21 cellular contexts compared by ENCODE assay signal in genomic region chr9:38029923-38030638, GRCh38. TPM values are rescaled to one million over a fixed set of nuclear protein-coding genes. Genes with fewer than 3 reads are reported as not detected.
DNase-seq lines count a peak whose midpoint lies in the region; ATAC-seq and TF ChIP-seq lines count a peak whose summit lies in the region.
"Had no signal": no experiment of that assay in that cellular context is flagged by ENCODE, and none has a peak within 500 bp of the region (broad histone marks: within the 10 kb centered on the region; RNA-seq: fewer than 3 reads in every experiment).

No MANE protein-coding gene starts in this region.

- H3K27me3 Mint-ChIP-seq in mesothelial cell of epicardium (ENCODE audit: low read depth) (no peaks in the 10 kb centered on the region), Calu3 (ENCODE audit: unreplicated experiment) (no peaks in the 10 kb centered on the region)
- H3K27me3 Mint-ChIP-seq: activated CD4-positive, alpha-beta T cell treated with anti-CD3 and anti-CD28 coated beads, Interleukin-2, amount 10 ng/mL, durations not matched to agents 24 days and 14 days had no signal

- no peaks in the 10 kb centered on the region for H3K27me3 ChIP-seq in RWPE2 (ENCODE audit: insufficient read depth, poor library complexity, severe bottlenecking)
- no peaks in the 10 kb centered on the region for H3K27me3 ChIP-seq in H7 (ENCODE audit: control insufficient read depth, insufficient read depth, low read length)
- H3K27me3 ChIP-seq: esophagus muscularis mucosa, spleen had no signal

- H3K9me3 Mint-ChIP-seq in mesothelial cell of epicardium (no peaks in the 10 kb centered on the region), Calu3 (ENCODE audit: low read depth, unreplicated experiment) (no peaks in the 10 kb centered on the region)
- H3K9me3 Mint-ChIP-seq: activated CD4-positive, alpha-beta T cell treated with anti-CD3 and anti-CD28 coated beads, Interleukin-2, amount 10 ng/mL, durations not matched to agents 24 days and 14 days; GM23338 had no signal

- H3K4me1 Mint-ChIP-seq in mesothelial cell of epicardium (peaks cover 71% of the 10 kb centered on the region), Calu3 (ENCODE audit: low read depth, unreplicated experiment) (peaks cover 14% of the 10 kb centered on the region)

- TF ChIP-seq CTCF in HEK293 (tag by site-specific recombination; IDR thresholded peaks at IDR 0.05) (no peak), RWPE2 (IDR thresholded peaks at IDR 0.05; ENCODE audit: poor library complexity, severe bottlenecking) (no peak), mesothelial cell of epicardium (IDR thresholded peaks at IDR 0.05; ENCODE audit: unreplicated experiment) (no peak), Calu3 (IDR thresholded peaks at IDR 0.05; ENCODE audit: unreplicated experiment) (no peak)

- peak; percentile 14 for DNase-seq in DMS79 (lab: John Stamatoyannopoulos, UW)
- DNase-seq in RWPE2 (ENCODE audit: low spot score) = no peak
- DNase-seq in mesothelial cell of epicardium (ENCODE audit: low spot score in 2 of 2, unreplicated experiment in 2 of 2) = no peak
- DNase-seq in HEK293T (ENCODE audit: extremely low spot score) = no peak
- DNase-seq in Calu3 = no peak
- DNase-seq in DMS 273 (lab: John Stamatoyannopoulos, UW; ENCODE audit: unreplicated experiment) = no peak
- no peak for DNase-seq in H7
- DNase-seq: activated CD4-positive, alpha-beta T cell treated with anti-CD3 and anti-CD28 coated beads, Interleukin-2, amount 10 ng/mL, durations not matched to agents 24 days and 14 days; activated CD8-positive, alpha-beta memory T cell treated with anti-CD3 and anti-CD28 coated beads, Interleukin-2, amount 50 U/mL, for 4 hours; activated gamma-delta T cell; aorta; effector CD4-positive, alpha-beta T cell; left colon; NCI-H1105 treated with DMSO at 0.1 percent for 48 hours; NCI-H510A treated with DMSO at 0.1 percent for 48 hours; psoas muscle; spleen; stimulated activated CD4-positive, alpha-beta T cell treated with anti-CD3 and anti-CD28 coated beads, Interleukin-4, amount 100 ng/mL, for 4 hours had no signal

- BruUV-seq in Calu3 (replicated peaks; lab: Mats Ljungman, UMichigan) = no TSS peak

- H3K4me3 ChIP-seq in HEK293 (ENCODE audit: low read depth, low read length) = no peak overlapping the region
- no peak overlapping the region for H3K4me3 ChIP-seq in RWPE2 (ENCODE audit: severe bottlenecking)
- H3K4me3 ChIP-seq in H7 (ENCODE audit: insufficient read depth, low read depth, low read length) = no peak overlapping the region
- H3K4me3 ChIP-seq: esophagus muscularis mucosa, GM23338, psoas muscle, spleen had no signal

- H3K36me3 Mint-ChIP-seq in mesothelial cell of epicardium (no peaks in the 10 kb centered on the region), Calu3 (ENCODE audit: insufficient read depth, unreplicated experiment) (no peaks in the 10 kb centered on the region)

- H3K4me1 ChIP-seq in HEK293 (ENCODE audit: control insufficient read depth, insufficient read depth, low read length) = no peaks in the 10 kb centered on the region; the same call in 1 of the 2 replicates
- peaks cover 66% of the 10 kb centered on the region for H3K4me1 ChIP-seq in RWPE2 (ENCODE audit: insufficient read depth, poor library complexity, severe bottlenecking)

- H3K9me3 ChIP-seq in HEK293 (ENCODE audit: control insufficient read depth, insufficient read depth, low read depth, low read length) (no peaks in the 10 kb centered on the region), RWPE2 (ENCODE audit: severe bottlenecking) (no peaks in the 10 kb centered on the region)
- H3K9me3 ChIP-seq: esophagus muscularis mucosa, psoas muscle, spleen had no signal

- intact Hi-C loops in Calu3 (cut with micrococcal nuclease; ENCODE audit: unreplicated experiment) = no loop called here

- no peak overlapping the region for H3K4me3 Mint-ChIP-seq in mesothelial cell of epicardium
- H3K4me3 Mint-ChIP-seq in Calu3 (ENCODE audit: low read depth, unreplicated experiment) = no peak overlapping the region
- H3K4me3 Mint-ChIP-seq: activated CD4-positive, alpha-beta T cell treated with anti-CD3 and anti-CD28 coated beads, Interleukin-2, amount 10 ng/mL, durations not matched to agents 24 days and 14 days; GM23338 had no signal

- CTCF ChIA-PET in HEK293 (lab: Yijun Ruan, JAX) (interaction anchor here (0.6 to 0.8 kb wide), 2 partner anchors 17 to 631 kb away, joined by 3 read pairs; no protein-coding TSS in a partner anchor), HEK293T (lab: Yijun Ruan, JAX) (no interaction called here), Calu3 (lab: Charles Lee) (no interaction called here)

- no peak for ATAC-seq in RWPE2 (ENCODE audit: low read depth)
- ATAC-seq: GM23338, left colon, psoas muscle had no signal

- no peak overlapping the region for H3K27ac ChIP-seq in HEK293 (ENCODE audit: extremely low read depth, low read depth, low read length)
- peak overlapping the region; percentile 98 for H3K27ac ChIP-seq in RWPE2 (ENCODE audit: poor library complexity, severe bottlenecking)
- H3K27ac ChIP-seq: psoas muscle, spleen had no signal

- H3K27ac Mint-ChIP-seq in mesothelial cell of epicardium (peak overlapping the region; percentile 59), Calu3 (ENCODE audit: unreplicated experiment) (no peak overlapping the region)
- H3K27ac Mint-ChIP-seq: activated CD4-positive, alpha-beta T cell treated with anti-CD3 and anti-CD28 coated beads, Interleukin-2, amount 10 ng/mL, durations not matched to agents 24 days and 14 days; GM23338 had no signal

- POLR2A ChIA-PET in HEK293 (lab: Yijun Ruan, JAX) = no interaction called here
- POLR2A ChIA-PET in HEK293T (lab: Yijun Ruan, JAX) = no interaction called here

- H3K36me3 ChIP-seq in HEK293 (ENCODE audit: control insufficient read depth in 2 of 2, insufficient read depth in 1 of 2, low read length in 2 of 2) (no peaks in the 10 kb centered on the region), RWPE2 (ENCODE audit: low read depth) (no peaks in the 10 kb centered on the region), H7 (replicated peaks; ENCODE audit: control insufficient read depth, insufficient read depth, low read length) (no peaks in the 10 kb centered on the region)
- H3K36me3 ChIP-seq: esophagus muscularis mucosa, spleen had no signal

TF ChIP-seq in HEK293, 187 proteins besides CTCF, POLR2A, EP300 and RAD21 (continues in another document):
- TF ChIP-seq ZBTB26 (tag by site-specific recombination; optimal IDR thresholded peaks at IDR 0.05) (no peak), ZNF549 (tag by site-specific recombination; IDR thresholded peaks at IDR 0.05) (no peak), ZNF175 (tag by site-specific recombination; IDR thresholded peaks at IDR 0.05) (no peak), EGR2 (tag by site-specific recombination; IDR thresholded peaks at IDR 0.05; ENCODE audit: low read depth) (0 out of 2 replicates have a peak, but pooled peaks have one; percentile 9)

TF ChIP-seq in HEK293T, 16 proteins besides CTCF, POLR2A, EP300 and RAD21:
- no peak for TF ChIP-seq ZNF384 (IDR thresholded peaks at IDR 0.05)
- no peak for TF ChIP-seq HDGF (IDR thresholded peaks at IDR 0.05; ENCODE audit: borderline replicate concordance)
- no peak for TF ChIP-seq BHLHE40 (IDR thresholded peaks at IDR 0.05; ENCODE audit: borderline replicate concordance)
- no peak for TF ChIP-seq TARDBP (IDR thresholded peaks at IDR 0.05)
- TF ChIP-seq FOXK2 (IDR thresholded peaks at IDR 0.05) = no peak
- no peak for TF ChIP-seq PKNOX1 (IDR thresholded peaks at IDR 0.05)
- TF ChIP-seq ELF4 (IDR thresholded peaks at IDR 0.05) = no peak
- no peak for TF ChIP-seq NFRKB (IDR thresholded peaks at IDR 0.05)

RNA-seq across cellular contexts. Expression of gene SHB, which starts 38.9 kb away (rescaled TPM):
- total RNA-seq in mesothelial cell of epicardium = 33.7 to 35.5 TPM (median 35.4 TPM) in 3 replicates
- total RNA-seq in Calu3 (2022) = 7.6 and 8.7 TPM in 2 replicates
- 11.6 and 18.0 TPM in 2 replicates for total RNA-seq in H7 (2014; rRNA removed; shearing (Covaris generic))
